In the genomic region with DNA sequence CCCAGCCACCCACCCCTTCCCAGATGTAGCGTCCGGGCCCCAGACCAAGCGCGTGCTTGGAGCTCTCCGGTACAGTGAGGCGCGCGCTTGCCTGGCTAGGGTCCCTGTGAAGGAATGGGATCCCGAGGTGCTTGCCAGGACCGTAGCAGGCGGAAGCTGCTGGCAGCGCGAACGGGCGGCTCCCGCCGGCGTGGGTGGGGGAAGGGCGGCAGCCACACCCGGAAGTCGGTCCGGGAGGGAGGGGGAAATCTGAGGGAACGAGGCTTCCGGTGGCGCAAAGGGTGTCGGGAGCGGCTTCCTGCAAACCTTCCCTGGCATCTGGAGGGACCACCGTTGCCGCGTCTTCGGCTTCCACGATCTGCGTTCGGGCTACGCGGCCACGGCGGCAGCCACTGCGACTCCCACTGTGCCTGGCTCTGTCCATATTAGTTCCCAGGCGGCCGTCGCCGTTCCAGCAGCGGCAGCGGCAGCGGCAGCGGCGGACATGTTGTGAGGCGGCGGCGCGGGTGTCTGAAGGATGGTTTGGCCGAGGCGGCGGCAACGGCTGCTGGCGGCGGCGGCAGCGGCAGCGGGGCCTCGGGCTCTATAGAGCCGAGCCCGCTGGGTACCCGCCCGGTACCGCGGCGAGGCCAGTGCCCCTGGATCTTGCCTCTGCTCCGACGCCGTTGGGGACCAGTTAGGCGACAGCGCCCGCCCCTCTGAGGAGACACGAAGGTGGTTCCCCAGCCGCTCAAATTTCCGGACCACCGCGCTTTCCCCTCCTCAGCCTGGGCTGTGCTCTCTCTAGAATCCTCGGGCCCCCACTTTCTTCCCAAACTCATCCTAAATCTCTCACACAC, we compare ENCODE assay signal across 8 cellular contexts. TPM values are rescaled to one million over a fixed set of nuclear protein-coding genes. Genes with fewer than 3 reads are reported as not detected.
DNase-seq lines count a peak whose midpoint lies in the region; ATAC-seq and TF ChIP-seq lines count a peak whose summit lies in the region.

Gene DR1 (plus strand): TSS at position 275 of the 839 bp plus-strand sequence. CDS start 739 bp downstream, outside the sequence.

- H3K36me3 ChIP-seq in IMR-90 (ENCODE audit: control insufficient read depth, insufficient read depth, low read length), result no peaks in the 10 kb centered on the region
- peaks cover 40% of the 10 kb centered on the region for H3K36me3 ChIP-seq in OCI-LY7 (ENCODE audit: insufficient read depth, low read length)

- intact Hi-C loops in IMR-90 (cut with micrococcal nuclease) (loop anchor here (5.0 kb wide), 1 partner anchor 501 kb away; no protein-coding TSS in a partner anchor), OCI-LY7 (cut with micrococcal nuclease; ENCODE audit: unreplicated experiment) (loop anchor here (2.0 to 5.0 kb wide), 5 partner anchors 164 to 514 kb away; partner anchors contain the start of genes CCDC18, MTF2, RPL5 and TMED5)

- H3K27me3 ChIP-seq in IMR-90 (ENCODE audit: control insufficient read depth, insufficient read depth, low read length) (no peaks in the 10 kb centered on the region), mononuclear cell (ENCODE audit: insufficient read depth, low read length) (no peaks in the 10 kb centered on the region)

- H3K23ac ChIP-seq in IMR-90 (ENCODE audit: low read depth, low read length), result peak within 1 kb of the TSS; percentile 96

- H3K4me2 ChIP-seq in IMR-90 (ENCODE audit: low read depth, low read length) (peak within 1 kb of the TSS; percentile 82), OCI-LY7 (ENCODE audit: low read length) (peak within 1 kb of the TSS; percentile 77)

- POLR2A ChIA-PET in IMR-90 (lab: Charles Lee; ENCODE audit: unreplicated experiment), result interaction anchor here (0.6 to 1.4 kb wide), 6 partner anchors 13 to 666 kb away, joined by 3 to 10 read pairs (median 4); no protein-coding TSS in a partner anchor
- POLR2A ChIA-PET in OCI-LY7 (lab: Charles Lee), result interaction anchor here (0.5 to 2.2 kb wide), 32 partner anchors 7 to 514 kb away, joined by 3 to 15 read pairs (median 4); partner anchors contain the start of genes DIPK1A and RPL5

- no peak for TF ChIP-seq CTCF in IMR-90 (conservative IDR thresholded peaks at IDR 0.05; ENCODE audit: low read depth, low read length)
- TF ChIP-seq CTCF in OCI-LY7 (conservative IDR thresholded peaks at IDR 0.05; ENCODE audit: low read length), result no peak
- TF ChIP-seq CTCF in epithelial cell of esophagus (IDR thresholded peaks at IDR 0.05; ENCODE audit: insufficient read depth, low read depth, low read length, missing control alignments), result no peak

- 0% methylated on average over 60 of the region's 81 CpGs; no CpG with 5 or more reads in 1 of the 2 experiments for WGBS in IMR-90 (ENCODE audit: extremely low coverage in 2 of 2, insufficient read length in 1 of 2), 2 experiments

- peak within 1 kb of the TSS; percentile 98 for H3K4ac ChIP-seq in IMR-90 (ENCODE audit: low read depth, low read length)

- no peaks in the 10 kb centered on the region for H3K9me3 ChIP-seq in IMR-90 (ENCODE audit: control insufficient read depth, insufficient read depth, low read length)
- H3K9me3 ChIP-seq in OCI-LY7 (ENCODE audit: low read length), result no peaks in the 10 kb centered on the region
- H3K9me3 ChIP-seq in mononuclear cell (ENCODE audit: low read depth, low read length), result no peaks in the 10 kb centered on the region

- H3K4me1 ChIP-seq in IMR-90 (ENCODE audit: control insufficient read depth, insufficient read depth, low read length) (peaks cover 2% of the 10 kb centered on the region; the same call in 1 of the 2 replicates), OCI-LY7 (ENCODE audit: insufficient read depth, low read length, poor library complexity, severe bottlenecking) (peaks cover 20% of the 10 kb centered on the region), mononuclear cell (ENCODE audit: insufficient read depth, low read length) (peaks cover 11% of the 10 kb centered on the region)

- no peak for TF ChIP-seq RAD21 in IMR-90 (IDR thresholded peaks at IDR 0.05; ENCODE audit: low read length)

- H2AFZ ChIP-seq in IMR-90 (replicated peaks; ENCODE audit: low read length, poor library complexity) (peak within 1 kb of the TSS; percentile 90), OCI-LY7 (ENCODE audit: low read length) (peak within 1 kb of the TSS; percentile 94)

- H3K27ac ChIP-seq in IMR-90 (ENCODE audit: insufficient read depth, low read length), result peak within 1 kb of the TSS; percentile 93
- peak within 1 kb of the TSS; percentile 74 for H3K27ac ChIP-seq in OCI-LY7 (ENCODE audit: low read depth, low read length, poor library complexity, severe bottlenecking)

- H3K9ac ChIP-seq in IMR-90 (ENCODE audit: low read depth, low read length), result peak within 1 kb of the TSS; percentile 91

- H3K18ac ChIP-seq in IMR-90 (ENCODE audit: low read depth, low read length), result peak within 1 kb of the TSS; percentile 85

- peaks cover 3% of the 10 kb centered on the region; the same call in 1 of the 2 replicates for H3K9me1 ChIP-seq in IMR-90 (ENCODE audit: insufficient read depth, low read length)

- H4K20me1 ChIP-seq in IMR-90 (ENCODE audit: insufficient read depth, low read length), result peaks cover 29% of the 10 kb centered on the region; the same call in 1 of the 2 replicates
- H4K20me1 ChIP-seq in OCI-LY7 (ENCODE audit: insufficient read depth, low read length), result peaks cover 31% of the 10 kb centered on the region

- H2AK5ac ChIP-seq in IMR-90 (ENCODE audit: low read depth, low read length), result peak within 1 kb of the TSS; percentile 93

- peak; percentile 69 for ATAC-seq in GM21528 (IDR thresholded peaks at IDR 0.05; ENCODE audit: low FRiP score, unreplicated experiment)
- peak; percentile 90 for ATAC-seq in IMR-90 (ENCODE audit: low read depth)

- DNase-seq in DMS114 treated with DMSO at 0.1 percent for 48 hours (lab: John Stamatoyannopoulos, UW; ENCODE audit: unreplicated experiment), result peak; percentile 72
- DNase-seq in IMR-90, result peak; percentile 95
- peak; percentile 92 for DNase-seq in OCI-LY7 (ENCODE audit: low spot score)
- DNase-seq in activated T-cell treated with anti-CD3 and anti-CD28 coated beads for 4 hours, result peak; percentile 89
- DNase-seq in epithelial cell of esophagus (ENCODE audit: low read depth), result peak; percentile 92
- DNase-seq in stimulated activated CD8-positive, alpha-beta memory T cell treated with anti-CD3 and anti-CD28 coated beads, Interleukin-2, amount 100 ng/mL, for 48 hours (ENCODE audit: low read depth in 2 of 2), result peak; percentile 89 to 90

- H3K9me2 ChIP-seq in OCI-LY7 (ENCODE audit: insufficient read depth, low read length), result no peaks in the 10 kb centered on the region

- H2BK120ac ChIP-seq in IMR-90 (ENCODE audit: low read depth, low read length), result peak within 1 kb of the TSS; percentile 80

- peak within 1 kb of the TSS; percentile 95 to 97 for H4K8ac ChIP-seq in IMR-90 (ENCODE audit: low read depth in 2 of 2, low read length in 2 of 2)

- peaks cover 14 to 39% of the 10 kb centered on the region in 2 experiments for H3K79me1 ChIP-seq in IMR-90 (ENCODE audit: low read depth in 1 of 2, low read length in 2 of 2)

- H3K14ac ChIP-seq in IMR-90 (replicated peaks; ENCODE audit: low read depth, low read length), result peak within 1 kb of the TSS; percentile 98

- H3K79me2 ChIP-seq in OCI-LY7 (ENCODE audit: insufficient read depth, low read depth, low read length), result peaks cover 73% of the 10 kb centered on the region

- TF ChIP-seq POLR2A in IMR-90 (IDR thresholded peaks at IDR 0.05; ENCODE audit: low read depth, low read length), result peak; percentile 91

- H3K4me3 ChIP-seq in IMR-90 (ENCODE audit: insufficient read depth, low read depth, low read length), result peak within 1 kb of the TSS; percentile 83
- H3K4me3 ChIP-seq in OCI-LY7 (ENCODE audit: low read depth, low read length, poor library complexity, severe bottlenecking), result peak within 1 kb of the TSS; percentile 87
- H3K4me3 ChIP-seq in epithelial cell of esophagus (ENCODE audit: low read length), result peak within 1 kb of the TSS; percentile 90
- H3K4me3 ChIP-seq in mononuclear cell (ENCODE audit: low read length), result peak within 1 kb of the TSS; percentile 99

- BruUV-seq in IMR-90 (replicated peaks; lab: Mats Ljungman, UMichigan) (TSS peak; percentile 82), OCI-LY7 (replicated peaks; lab: Mats Ljungman, UMichigan) (no TSS peak)

- H2AK9ac ChIP-seq in IMR-90 (replicated peaks; ENCODE audit: low read depth, low read length, poor library complexity), result peak within 1 kb of the TSS; percentile 97

- peak within 1 kb of the TSS; percentile 64; the same call in 2 of the 3 replicates for H2BK15ac ChIP-seq in IMR-90 (ENCODE audit: low read depth, low read length)

- in situ Hi-C loops in IMR-90 (cut with MboI; ENCODE audit: low sequenced_read_pairs), result no loop called here

- dilution Hi-C loops in IMR-90 (cut with HindIII; ENCODE audit: low sequenced_read_pairs, unreplicated experiment), result no loop called here

- peak within 1 kb of the TSS; percentile 17; the same call in 1 of the 2 replicates for H2BK20ac ChIP-seq in IMR-90 (ENCODE audit: low read depth, low read length)

- peak within 1 kb of the TSS; percentile 96 for H4K91ac ChIP-seq in IMR-90 (ENCODE audit: insufficient read depth, low read depth, low read length)

- CTCF ChIA-PET in IMR-90 (lab: Yijun Ruan, JAX) (interaction anchor here (0.6 kb wide), 1 partner anchor 990 kb away, joined by 3 read pairs; no protein-coding TSS in a partner anchor), OCI-LY7 (lab: Charles Lee; ENCODE audit: unreplicated experiment) (interaction anchor here (0.9 to 1.2 kb wide), 3 partner anchors 21 to 88 kb away, joined by 3 to 4 read pairs (median 3); no protein-coding TSS in a partner anchor)

- peak within 1 kb of the TSS; percentile 99 for H3K56ac ChIP-seq in IMR-90 (ENCODE audit: extremely low read depth, insufficient read depth, low read length)

- H4K5ac ChIP-seq in IMR-90 (ENCODE audit: low read depth, low read length), result peak within 1 kb of the TSS; percentile 81

- H2BK5ac ChIP-seq in IMR-90 (ENCODE audit: low read depth, low read length, poor library complexity, severe bottlenecking), result peak within 1 kb of the TSS; percentile 94

TF ChIP-seq in IMR-90, 13 proteins besides CTCF, POLR2A, EP300 and RAD21 (continues in another document):
- TF ChIP-seq MXI1 (IDR thresholded peaks at IDR 0.05; ENCODE audit: borderline replicate concordance, low read depth, low read length) (peak; percentile 81; the same call in 1 of the 2 replicates), BHLHE40 (IDR thresholded peaks at IDR 0.05; ENCODE audit: low read depth, low read length) (peak; percentile 42; the same call in 1 of the 2 replicates), MAZ (IDR thresholded peaks at IDR 0.05; ENCODE audit: borderline replicate concordance, low read depth, low read length) (peak; percentile 97), CHD1 (IDR thresholded peaks at IDR 0.05; ENCODE audit: low read depth, low read length) (no peak), RFX5 (IDR thresholded peaks at IDR 0.05; ENCODE audit: low read depth, low read length) (no peak), NFE2L2 (IDR thresholded peaks at IDR 0.05; ENCODE audit: low read depth, low read length) (no peak)

RNA-seq across cellular contexts. Expression of gene DR1, which starts in this region (rescaled TPM):
- total RNA-seq in IMR-90 (2012; rRNA removed) (39.4 and 46.9 TPM in 2 replicates), OCI-LY7 (2022) (90.4 and 102 TPM in 2 replicates), mononuclear cell (50.1 TPM)
- polyA plus RNA-seq in IMR-90 (2012; rRNA removed), result 21.1 and 27.1 TPM in 2 replicates
- polyA plus RNA-seq in IMR-90 (2012; cell fraction: cytosol; rRNA removed), result 4.8 and 5.7 TPM in 2 replicates
- polyA plus RNA-seq in IMR-90 (2012; cell fraction: nucleus; rRNA removed; ENCODE audit: low replicate concordance), result 2.5 and 7.6 TPM in 2 replicates
- 61.3 and 81.3 TPM in 2 replicates for total RNA-seq in OCI-LY7 (2014; rRNA removed; shearing (Covaris generic))

Comparison
In these comparisons a context has a peak if more than half of its experiments do, and no peak if none do; other contexts are left out.
1. Peak in every context shown above with its lines: DNase-seq, ATAC-seq, H3K4me3 ChIP-seq and H3K27ac ChIP-seq.